In the genomic region with DNA sequence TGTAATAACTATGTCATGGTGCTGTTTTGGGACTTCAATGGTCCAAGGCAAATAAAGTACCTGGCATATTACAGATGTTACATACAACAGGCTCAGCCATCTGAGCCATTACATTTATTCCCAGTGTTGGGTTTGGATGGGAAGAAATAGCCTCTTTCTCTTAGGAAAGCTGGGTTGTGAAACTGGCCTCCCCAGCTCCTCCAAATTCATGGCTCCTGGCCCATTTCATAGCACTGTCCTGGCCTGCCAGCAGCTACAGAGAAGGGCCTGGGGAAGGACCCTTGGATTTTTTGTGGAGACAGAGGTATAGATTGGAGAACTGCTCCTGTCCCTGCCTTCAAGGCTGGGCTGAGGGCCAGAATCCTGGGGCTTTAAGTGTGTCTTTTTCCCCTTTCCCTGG, we compare ENCODE assay signal across 14 cellular contexts. TPM values are rescaled to one million over a fixed set of nuclear protein-coding genes. Genes with fewer than 3 reads are reported as not detected.
DNase-seq lines count a peak whose midpoint lies in the region; ATAC-seq and TF ChIP-seq lines count a peak whose summit lies in the region.
"Had no signal": no experiment of that assay in that cellular context is flagged by ENCODE, and none has a peak within 500 bp of the region (broad histone marks: within the 10 kb centered on the region; RNA-seq: fewer than 3 reads in every experiment).

No MANE protein-coding gene starts in this region.

- H3K9me3 Mint-ChIP-seq in osteocyte (ENCODE audit: unreplicated experiment) = peaks cover 6% of the 10 kb centered on the region
- H3K9me3 Mint-ChIP-seq in T-helper 2 cell treated with Interferon-gamma antibody and Interleukin-4, amounts not matched to agents 5 μg/mL and 100 μg/mL, for 36 hours = no peaks in the 10 kb centered on the region
- H3K9me3 Mint-ChIP-seq in stimulated activated naive B cell treated with anti-CD40 and anti-IgM and Interleukin-4, amounts not matched to agents 10 μg/mL and 1 μg/mL and 100 μg/mL, for 72 hours = peaks cover 0 to 4% of the 10 kb centered on the region in 2 donors

- H3K4me1 ChIP-seq in left ventricle myocardium inferior = peaks cover 35% of the 10 kb centered on the region
- H3K4me1 ChIP-seq in mesenchymal stem cell (ENCODE audit: control insufficient read depth, insufficient read depth, low read depth, low read length) = peaks cover 29% of the 10 kb centered on the region
- no peaks in the 10 kb centered on the region for H3K4me1 ChIP-seq in aorta (ENCODE audit: control insufficient read depth in 1 of 2, insufficient read depth in 2 of 2, low read length in 2 of 2)

- peaks cover 16% of the 10 kb centered on the region for H3K79me1 ChIP-seq in mesenchymal stem cell (replicated peaks; ENCODE audit: low read length, poor library complexity, severe bottlenecking)

- H3K4me3 ChIP-seq in left ventricle myocardium inferior (no peak overlapping the region), mesenchymal stem cell (ENCODE audit: insufficient read depth in 1 of 2, low read depth in 1 of 2, low read length in 2 of 2) (no peak overlapping the region), aorta (ENCODE audit: low read length in 2 of 2) (no peak overlapping the region)
- H3K4me3 ChIP-seq: BLaER1 had no signal

- H2BK120ac ChIP-seq in mesenchymal stem cell (ENCODE audit: low read depth, low read length) = no peak overlapping the region

- H3K36me3 Mint-ChIP-seq in osteocyte (ENCODE audit: unreplicated experiment) = peaks cover 30% of the 10 kb centered on the region
- H3K36me3 Mint-ChIP-seq in T-helper 2 cell treated with Interferon-gamma antibody and Interleukin-4, amounts not matched to agents 5 μg/mL and 100 μg/mL, for 36 hours (ENCODE audit: low read depth) = no peaks in the 10 kb centered on the region
- no peaks in the 10 kb centered on the region for H3K36me3 Mint-ChIP-seq in stimulated activated naive B cell treated with anti-CD40 and anti-IgM and Interleukin-4, amounts not matched to agents 10 μg/mL and 1 μg/mL and 100 μg/mL, for 72 hours
- H3K36me3 Mint-ChIP-seq: CD8-positive, alpha-beta memory T cell had no signal

- no peak overlapping the region for H4K8ac ChIP-seq in mesenchymal stem cell (ENCODE audit: low read length)

- H3K18ac ChIP-seq in mesenchymal stem cell (ENCODE audit: low read depth in 1 of 2, low read length in 2 of 2) = no peak overlapping the region

- H2BK5ac ChIP-seq in mesenchymal stem cell (ENCODE audit: low read depth, low read length, poor library complexity, severe bottlenecking) = no peak overlapping the region

- H4K91ac ChIP-seq in mesenchymal stem cell (ENCODE audit: low read length) = no peak overlapping the region

- TF ChIP-seq CTCF in left ventricle myocardium inferior (IDR thresholded peaks at IDR 0.05; ENCODE audit: borderline replicate concordance) (no peak), osteocyte (IDR thresholded peaks at IDR 0.05) (no peak)

- H3K9ac ChIP-seq in mesenchymal stem cell (ENCODE audit: low read length) = no peak overlapping the region
- H3K9ac ChIP-seq: BLaER1 had no signal

- H3K4me1 Mint-ChIP-seq in osteocyte (ENCODE audit: unreplicated experiment) = peaks cover 57% of the 10 kb centered on the region
- H3K4me1 Mint-ChIP-seq in T-helper 2 cell treated with Interferon-gamma antibody and Interleukin-4, amounts not matched to agents 5 μg/mL and 100 μg/mL, for 36 hours (ENCODE audit: low read depth) = no peaks in the 10 kb centered on the region
- H3K4me1 Mint-ChIP-seq in stimulated activated naive B cell treated with anti-CD40 and anti-IgM and Interleukin-4, amounts not matched to agents 10 μg/mL and 1 μg/mL and 100 μg/mL, for 72 hours = no peaks in the 10 kb centered on the region
- H3K4me1 Mint-ChIP-seq: CD8-positive, alpha-beta memory T cell had no signal

- H3K23ac ChIP-seq in mesenchymal stem cell (ENCODE audit: low read length in 2 of 2) = no peak overlapping the region

- intact Hi-C loops in Right ventricle myocardium superior (cut with DNase I) = no loop called here
- intact Hi-C loops in left ventricle myocardium inferior (cut with micrococcal nuclease) = no loop called here
- intact Hi-C loops in aorta (cut with DNase I) = no loop called here

- no peak overlapping the region for H3K14ac ChIP-seq in mesenchymal stem cell (ENCODE audit: low read length in 2 of 2)

- no peak overlapping the region for H3K4me2 ChIP-seq in mesenchymal stem cell (ENCODE audit: low read length, poor library complexity, severe bottlenecking)
- H3K4me2 ChIP-seq: BLaER1 had no signal

- H3K4me3 Mint-ChIP-seq in osteocyte (ENCODE audit: unreplicated experiment) = no peak overlapping the region
- H3K4me3 Mint-ChIP-seq in T-helper 2 cell treated with Interferon-gamma antibody and Interleukin-4, amounts not matched to agents 5 μg/mL and 100 μg/mL, for 36 hours = no peak overlapping the region
- no peak overlapping the region for H3K4me3 Mint-ChIP-seq in stimulated activated naive B cell treated with anti-CD40 and anti-IgM and Interleukin-4, amounts not matched to agents 10 μg/mL and 1 μg/mL and 100 μg/mL, for 72 hours
- H3K4me3 Mint-ChIP-seq: CD8-positive, alpha-beta memory T cell; HFFc6 had no signal

- H3K4ac ChIP-seq in mesenchymal stem cell (ENCODE audit: low read depth in 1 of 2, low read length in 2 of 2) = no peak overlapping the region

- H3K36me3 ChIP-seq in left ventricle myocardium inferior (peaks cover 4% of the 10 kb centered on the region), mesenchymal stem cell (ENCODE audit: control insufficient read depth in 1 of 2, insufficient read depth in 2 of 2, low read depth in 1 of 2, low read length in 2 of 2) (peaks cover 0 to 11% of the 10 kb centered on the region in 2 experiments), aorta (ENCODE audit: control insufficient read depth in 1 of 2, insufficient read depth in 2 of 2, low read length in 1 of 2) (no peaks in the 10 kb centered on the region)
- H3K36me3 ChIP-seq: BLaER1 had no signal

- H3K27ac ChIP-seq in left ventricle myocardium inferior (replicated peaks) = no peak overlapping the region
- no peak overlapping the region for H3K27ac ChIP-seq in mesenchymal stem cell (ENCODE audit: low read length, poor library complexity, severe bottlenecking)
- no peak overlapping the region for H3K27ac ChIP-seq in aorta (ENCODE audit: low read depth in 1 of 2, low read length in 2 of 2)
- H3K27ac ChIP-seq: BLaER1 had no signal

- H2BK15ac ChIP-seq in mesenchymal stem cell (ENCODE audit: low read depth, poor library complexity, severe bottlenecking) = no peak overlapping the region

- H3K9me3 ChIP-seq in left ventricle myocardium inferior (replicated peaks) (peaks cover 14% of the 10 kb centered on the region), mesenchymal stem cell (ENCODE audit: control insufficient read depth, low read length) (peaks cover 7% of the 10 kb centered on the region), aorta (ENCODE audit: control insufficient read depth, low read length) (peaks cover 3% of the 10 kb centered on the region)

- H2BK12ac ChIP-seq in mesenchymal stem cell (ENCODE audit: low read length in 2 of 2) = no peak overlapping the region

- H3K27me3 Mint-ChIP-seq in osteocyte (ENCODE audit: unreplicated experiment) = no peaks in the 10 kb centered on the region
- peaks cover 9% of the 10 kb centered on the region for H3K27me3 Mint-ChIP-seq in T-helper 2 cell treated with Interferon-gamma antibody and Interleukin-4, amounts not matched to agents 5 μg/mL and 100 μg/mL, for 36 hours (ENCODE audit: low read depth)
- peaks cover 38 to 42% of the 10 kb centered on the region in 2 donors for H3K27me3 Mint-ChIP-seq in stimulated activated naive B cell treated with anti-CD40 and anti-IgM and Interleukin-4, amounts not matched to agents 10 μg/mL and 1 μg/mL and 100 μg/mL, for 72 hours

- H2AFZ ChIP-seq in mesenchymal stem cell (ENCODE audit: low read depth, low read length) = no peak overlapping the region

- H2AK5ac ChIP-seq in mesenchymal stem cell (ENCODE audit: low read length, severe bottlenecking) = peak overlapping the region; percentile 69

- no peaks in the 10 kb centered on the region for H3K27me3 ChIP-seq in left ventricle myocardium inferior (ENCODE audit: low read depth)
- H3K27me3 ChIP-seq in mesenchymal stem cell (ENCODE audit: control insufficient read depth in 1 of 2, insufficient read depth in 1 of 2, low read length in 2 of 2) = peaks cover 0 to 16% of the 10 kb centered on the region in 2 experiments
- H3K27me3 ChIP-seq in aorta (ENCODE audit: control insufficient read depth in 1 of 2, insufficient read depth in 2 of 2, low read length in 1 of 2) = no peaks in the 10 kb centered on the region
- H3K27me3 ChIP-seq: BLaER1 had no signal

- DNase-seq in Right ventricle myocardium superior (peak; percentile 54), left ventricle myocardium inferior (no peak), mesenchymal stem cell (no peak), osteocyte (ENCODE audit: extremely low spot score, unreplicated experiment) (no peak), aorta (peak in 1 of 2 donors; percentile 58), DMS114 treated with DMSO at 0.1 percent for 48 hours (lab: John Stamatoyannopoulos, UW; ENCODE audit: unreplicated experiment) (no peak)
- DNase-seq in T-helper 2 cell treated with Interferon-gamma antibody and Interleukin-4, amounts not matched to agents 5 μg/mL and 100 μg/mL, for 36 hours (ENCODE audit: low spot score) = no peak
- no peak for DNase-seq in stimulated activated naive B cell treated with anti-CD40 and anti-IgM and Interleukin-4, amounts not matched to agents 10 μg/mL and 1 μg/mL and 100 μg/mL, for 72 hours
- DNase-seq: 8988T; AML-193; CD8-positive, alpha-beta memory T cell; HCEC 1CT; HFFc6 had no signal

- H3K27ac Mint-ChIP-seq in osteocyte (ENCODE audit: unreplicated experiment) = peak overlapping the region; percentile 28
- H3K27ac Mint-ChIP-seq in T-helper 2 cell treated with Interferon-gamma antibody and Interleukin-4, amounts not matched to agents 5 μg/mL and 100 μg/mL, for 36 hours = no peak overlapping the region
- H3K27ac Mint-ChIP-seq in stimulated activated naive B cell treated with anti-CD40 and anti-IgM and Interleukin-4, amounts not matched to agents 10 μg/mL and 1 μg/mL and 100 μg/mL, for 72 hours = no peak overlapping the region
- H3K27ac Mint-ChIP-seq: CD8-positive, alpha-beta memory T cell; HFFc6 had no signal

- ATAC-seq in Right ventricle myocardium superior (ENCODE audit: poor library complexity) = peak; percentile 84
- peak; percentile 63 for ATAC-seq in aorta (ENCODE audit: low FRiP score)
- ATAC-seq in stimulated activated naive B cell treated with anti-CD40 and anti-IgM and Interleukin-4, amounts not matched to agents 10 μg/mL and 1 μg/mL and 100 μg/mL, for 72 hours (replicated peaks) = no peak

RNA-seq across cellular contexts. Expression of gene PKNOX2, which starts 18.0 kb away (rescaled TPM):
- total RNA-seq in Right ventricle myocardium superior = 5.8 TPM
- total RNA-seq in left ventricle myocardium inferior = 6.2 TPM
- 3.7 TPM for polyA plus RNA-seq in mesenchymal stem cell (2013, experiment 1 of 2)
- polyA plus RNA-seq in mesenchymal stem cell (2013, experiment 2 of 2) = 3.4 TPM
- 78.7 and 89.3 TPM in 2 replicates for total RNA-seq in osteocyte
- total RNA-seq in aorta = 10 to 100 TPM in 1 of 2 donors, 1 to 10 TPM in 1; 7.7 to 19.8 TPM
- 1 to 10 TPM; 1.8 to 3.9 TPM for polyA plus RNA-seq in aorta
- total RNA-seq: CD8-positive, alpha-beta memory T cell had no signal
- polyA plus RNA-seq: CD8-positive, alpha-beta memory T cell had no signal

Comparison
In these comparisons a context has a peak if more than half of its experiments do, and no peak if none do; other contexts are left out.
1. ATAC-seq: peak in Right ventricle myocardium superior (single experiment) and aorta (single experiment); none in stimulated activated naive B cell treated with anti-CD40 and anti-IgM and Interleukin-4, amounts not matched to agents 10 μg/mL and 1 μg/mL and 100 μg/mL, for 72 hours (0 of 2).